In the genomic region with DNA sequence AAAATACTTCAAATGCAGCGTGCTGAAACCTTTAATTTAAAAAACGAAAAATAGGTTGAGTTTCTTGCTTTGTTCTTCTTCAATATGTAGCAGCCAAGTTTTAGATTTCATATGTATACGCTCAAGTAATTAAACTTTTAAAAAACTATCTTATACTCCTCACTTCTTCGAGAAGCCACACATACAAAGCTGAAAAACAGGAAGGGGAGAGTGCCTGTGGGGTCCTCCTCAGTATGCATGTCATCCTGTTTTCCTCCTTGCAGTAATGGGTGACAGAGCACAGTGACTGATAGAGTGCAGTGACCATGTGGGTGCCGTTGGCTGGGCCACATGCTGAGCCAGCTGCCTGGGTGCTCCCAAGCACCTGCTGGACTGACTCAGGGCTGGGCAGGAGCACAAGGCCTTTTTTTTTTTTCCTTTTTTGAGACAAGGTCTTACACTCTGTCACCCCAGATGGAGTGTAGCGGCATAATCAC, we compare ENCODE assay signal across 8 cellular contexts. TPM values are rescaled to one million over a fixed set of nuclear protein-coding genes. Genes with fewer than 3 reads are reported as not detected.
A peak's percentile ranks its signal among the peaks of the same experiment; 100 is the strongest.
DNase-seq lines count a peak whose midpoint lies in the region; ATAC-seq and TF ChIP-seq lines count a peak whose summit lies in the region.

No MANE protein-coding gene starts in this region.

- ATAC-seq in HG02798 (IDR thresholded peaks at IDR 0.05; ENCODE audit: poor library complexity, unreplicated experiment) (peak; percentile 42), lower lobe of right lung (peak in 1 of 2 donors; percentile 46)

- intact Hi-C loops in lower lobe of right lung (cut with DNase I) = no loop called here

- H3K36me3 ChIP-seq in lower lobe of right lung = no peaks in the 10 kb centered on the region

- H3K9me3 ChIP-seq in lower lobe of right lung = no peaks in the 10 kb centered on the region

- peak overlapping the region; percentile 68 for H3K27ac ChIP-seq in lower lobe of right lung

- H3K4me1 ChIP-seq in lower lobe of right lung = peaks cover 18% of the 10 kb centered on the region

- in situ Hi-C loops in Caki2 (cut with HindIII; ENCODE audit: low pct_unique_long_range_greater_than_20kb, low sequenced_read_pairs) = no loop called here

- no peak overlapping the region for H3K4me3 ChIP-seq in lower lobe of right lung

- DNase-seq in Caki2 (ENCODE audit: low read depth) = peak; percentile 54
- peak; percentile 62 for DNase-seq in activated CD4-positive, alpha-beta T cell treated with anti-CD3 and anti-CD28 coated beads for 48 hours
- no peak for DNase-seq in lower lobe of right lung
- DNase-seq in kidney glomerular epithelial cell (lab: John Stamatoyannopoulos, UW) = no peak
- DNase-seq in HUDEP-2 (lab: John Stamatoyannopoulos, UW; ENCODE audit: unreplicated experiment in 76 of 76) = no peak
- no peak for DNase-seq in DMS 273 (lab: John Stamatoyannopoulos, UW; ENCODE audit: unreplicated experiment)
- DNase-seq in ecto neural progenitor cell (ENCODE audit: low spot score) = no peak

- no peaks in the 10 kb centered on the region for H3K27me3 ChIP-seq in lower lobe of right lung (ENCODE audit: low read depth)

- no peak for TF ChIP-seq CTCF in lower lobe of right lung (IDR thresholded peaks at IDR 0.05)

RNA-seq across cellular contexts. Expression of gene UXS1, which starts 33.3 kb away (rescaled TPM):
- 174 and 197 TPM in 2 replicates for total RNA-seq in Caki2 (2014; rRNA removed; shearing (Covaris generic); ENCODE audit: low replicate concordance)
- total RNA-seq in lower lobe of right lung = 60.0 TPM

Comparison
In these comparisons a context has a peak if more than half of its experiments do, and no peak if none do; other contexts are left out.
1. DNase-seq: peak in Caki2 (single experiment) and activated CD4-positive, alpha-beta T cell treated with anti-CD3 and anti-CD28 coated beads for 48 hours (single experiment); none in lower lobe of right lung (single experiment), kidney glomerular epithelial cell (single experiment), HUDEP-2 (0 of 76), DMS 273 (single experiment) and ecto neural progenitor cell (single experiment).